In genomic region chr17:14748036-14748715, GRCh38 we compare ENCODE assay signal across 12 cellular contexts.
DNase-seq lines count a peak whose midpoint lies in the region; ATAC-seq and TF ChIP-seq lines count a peak whose summit lies in the region.
"Had no signal": no experiment of that assay in that cellular context is flagged by ENCODE, and none has a peak within 500 bp of the region (broad histone marks: within the 10 kb centered on the region; RNA-seq: fewer than 3 reads in every experiment).

No MANE protein-coding gene starts in this region.

- 85% methylated on average over 12 of the region's 12 CpGs for WGBS in suprapubic skin
- 86% methylated on average over 11 to 12 of the region's 12 CpGs for WGBS in endodermal cell (ENCODE audit: insufficient coverage in 1 of 2, insufficient read length in 1 of 2), 2 experiments

- TF ChIP-seq POLR2A in suprapubic skin (IDR thresholded peaks at IDR 0.05), result no peak

- no peaks in the 10 kb centered on the region for H3K27me3 Mint-ChIP-seq in dendritic cell treated with granulocyte-macrophage colony-stimulating factor and Interleukin-4, amounts not matched to agents 40 ng/mL and 50 ng/mL, for 4 days
- H3K27me3 Mint-ChIP-seq in endodermal cell (ENCODE audit: insufficient read depth) (no peaks in the 10 kb centered on the region), mesothelial cell of epicardium (ENCODE audit: low read depth) (no peaks in the 10 kb centered on the region)

- intact Hi-C loops in dendritic cell treated with granulocyte-macrophage colony-stimulating factor and Interleukin-4, amounts not matched to agents 40 ng/mL and 50 ng/mL, for 4 days (cut with micrococcal nuclease), result loop anchor here (10.0 kb wide), 1 partner anchor 443 kb away; the partner anchor contains the start of gene HS3ST3B1

- in situ Hi-C loops in GM13976 (cut with MboI; ENCODE audit: low sequenced_read_pairs, unreplicated experiment), result no loop called here

- no peak overlapping the region for H3K9ac ChIP-seq in endodermal cell (ENCODE audit: extremely low read depth, low read length, poor library complexity, severe bottlenecking)
- H3K9ac ChIP-seq: parathyroid adenoma had no signal

- no peak for TF ChIP-seq EP300 in suprapubic skin (IDR thresholded peaks at IDR 0.05)

- H3K27ac Mint-ChIP-seq in dendritic cell treated with granulocyte-macrophage colony-stimulating factor and Interleukin-4, amounts not matched to agents 40 ng/mL and 50 ng/mL, for 4 days, result peak overlapping the region; percentile 43
- H3K27ac Mint-ChIP-seq in endodermal cell, result no peak overlapping the region
- H3K27ac Mint-ChIP-seq in mesothelial cell of epicardium, result no peak overlapping the region

- H3K4me1 ChIP-seq in suprapubic skin (no peaks in the 10 kb centered on the region), endodermal cell (ENCODE audit: control insufficient read depth, insufficient read depth, low read length) (no peaks in the 10 kb centered on the region)
- H3K4me1 ChIP-seq: body of pancreas, parathyroid adenoma had no signal

- no peaks in the 10 kb centered on the region for H3K36me3 ChIP-seq in suprapubic skin
- H3K36me3 ChIP-seq in endodermal cell (ENCODE audit: control insufficient read depth, insufficient read depth, low read length), result no peaks in the 10 kb centered on the region

- peaks cover 44% of the 10 kb centered on the region for H3K4me1 Mint-ChIP-seq in dendritic cell treated with granulocyte-macrophage colony-stimulating factor and Interleukin-4, amounts not matched to agents 40 ng/mL and 50 ng/mL, for 4 days (ENCODE audit: low read depth)
- H3K4me1 Mint-ChIP-seq in endodermal cell (peaks cover 5% of the 10 kb centered on the region), mesothelial cell of epicardium (peaks cover 2% of the 10 kb centered on the region)

- no peaks in the 10 kb centered on the region for H3K9me3 Mint-ChIP-seq in dendritic cell treated with granulocyte-macrophage colony-stimulating factor and Interleukin-4, amounts not matched to agents 40 ng/mL and 50 ng/mL, for 4 days
- peaks cover 6% of the 10 kb centered on the region for H3K9me3 Mint-ChIP-seq in endodermal cell
- H3K9me3 Mint-ChIP-seq in mesothelial cell of epicardium, result no peaks in the 10 kb centered on the region

- no peaks in the 10 kb centered on the region for H3K9me3 ChIP-seq in suprapubic skin
- no peaks in the 10 kb centered on the region for H3K9me3 ChIP-seq in endodermal cell (ENCODE audit: control insufficient read depth, low read length)
- H3K9me3 ChIP-seq: body of pancreas had no signal

- ATAC-seq in GM19463 (IDR thresholded peaks at IDR 0.05; ENCODE audit: unreplicated experiment), result peak; percentile 55
- peak; percentile 60 for ATAC-seq in HG03342 (IDR thresholded peaks at IDR 0.05; ENCODE audit: unreplicated experiment)
- ATAC-seq: body of pancreas had no signal

- DNase-seq in GM13976 (ENCODE audit: low spot score) (peak; percentile 38), suprapubic skin (ENCODE audit: low spot score in 2 of 2) (no peak), DMS79 treated with DMSO at 0.1 percent for 48 hours (lab: John Stamatoyannopoulos, UW) (no peak), endodermal cell (no peak), mesothelial cell of epicardium (ENCODE audit: low spot score in 2 of 2, unreplicated experiment in 2 of 2) (no peak)
- DNase-seq: body of pancreas; stimulated activated naive CD4-positive, alpha-beta T cell had no signal

- H3K36me3 Mint-ChIP-seq in dendritic cell treated with granulocyte-macrophage colony-stimulating factor and Interleukin-4, amounts not matched to agents 40 ng/mL and 50 ng/mL, for 4 days (ENCODE audit: low read depth), result no peaks in the 10 kb centered on the region
- H3K36me3 Mint-ChIP-seq in endodermal cell (ENCODE audit: low read depth) (no peaks in the 10 kb centered on the region), mesothelial cell of epicardium (no peaks in the 10 kb centered on the region)

- TF ChIP-seq CTCF in GM13976 (IDR thresholded peaks at IDR 0.05; ENCODE audit: borderline replicate concordance, control extremely low read depth, extremely low read depth, insufficient read depth, missing control alignments), result no peak
- no peak for TF ChIP-seq CTCF in suprapubic skin (IDR thresholded peaks at IDR 0.05)
- TF ChIP-seq CTCF in endodermal cell (conservative IDR thresholded peaks at IDR 0.05), result no peak
- TF ChIP-seq CTCF in mesothelial cell of epicardium (IDR thresholded peaks at IDR 0.05; ENCODE audit: unreplicated experiment), result no peak

- H3K4me3 Mint-ChIP-seq in dendritic cell treated with granulocyte-macrophage colony-stimulating factor and Interleukin-4, amounts not matched to agents 40 ng/mL and 50 ng/mL, for 4 days, result no peak overlapping the region
- no peak overlapping the region for H3K4me3 Mint-ChIP-seq in endodermal cell
- H3K4me3 Mint-ChIP-seq in mesothelial cell of epicardium, result no peak overlapping the region

- H3K4me3 ChIP-seq in suprapubic skin (no peak overlapping the region), endodermal cell (ENCODE audit: low read length) (no peak overlapping the region)
- H3K4me3 ChIP-seq: body of pancreas had no signal

- H3K27me3 ChIP-seq in suprapubic skin (peaks cover 4% of the 10 kb centered on the region), endodermal cell (ENCODE audit: control insufficient read depth, insufficient read depth, low read length, poor library complexity, severe bottlenecking) (no peaks in the 10 kb centered on the region)
- H3K27me3 ChIP-seq: body of pancreas had no signal

- H3K27ac ChIP-seq in suprapubic skin (no peak overlapping the region), endodermal cell (ENCODE audit: low read depth, low read length) (no peak overlapping the region)
- H3K27ac ChIP-seq: body of pancreas, parathyroid adenoma, VCaP had no signal
